ENCODE assay signal across 1 cellular context in genomic region chr12:68344126-68344525, GRCh38.
TF ChIP-seq lines count a peak whose summit lies in the region.

No MANE protein-coding gene starts in this region.

TF ChIP-seq in HepG2, 621 proteins besides CTCF, POLR2A, EP300 and RAD21 (continued from another document and continues in another):
- TF ChIP-seq ASH2L (IDR thresholded peaks at IDR 0.05; ENCODE audit: insufficient read length, low read depth, low read length) (peak; percentile 58), ZNF713 (CRISPR knock-in tag; IDR thresholded peaks at IDR 0.05) (no peak), IKZF1 (IDR thresholded peaks at IDR 0.05) (no peak), CHD2 (IDR thresholded peaks at IDR 0.05; ENCODE audit: low read depth, low read length) (no peak), ZNF782 (CRISPR knock-in tag; IDR thresholded peaks at IDR 0.05; ENCODE audit: borderline replicate concordance) (no peak), SRSF4 (IDR thresholded peaks at IDR 0.05; ENCODE audit: low read depth, low read length, poor library complexity, severe bottlenecking) (no peak), ZNF563 (CRISPR knock-in tag; IDR thresholded peaks at IDR 0.05) (no peak), ZNF672 (CRISPR knock-in tag; IDR thresholded peaks at IDR 0.05) (no peak), ZFP41 (CRISPR knock-in tag; IDR thresholded peaks at IDR 0.05; ENCODE audit: borderline replicate concordance) (no peak), MED1 (CRISPR knock-in tag; IDR thresholded peaks at IDR 0.05) (no peak), ZNF629 (CRISPR knock-in tag; conservative IDR thresholded peaks at IDR 0.05) (no peak), KAT7 (CRISPR knock-in tag; IDR thresholded peaks at IDR 0.05; ENCODE audit: borderline replicate concordance) (no peak), MBNL3 (CRISPR knock-in tag; conservative IDR thresholded peaks at IDR 0.05) (no peak), GATAD2A (CRISPR knock-in tag; IDR thresholded peaks at IDR 0.05) (peak; percentile 73), JUN (CRISPR knock-in tag; IDR thresholded peaks at IDR 0.05) (no peak), RELA (CRISPR knock-in tag; IDR thresholded peaks at IDR 0.05) (no peak), LCORL (IDR thresholded peaks at IDR 0.05) (no peak), LCORL (CRISPR knock-in tag; IDR thresholded peaks at IDR 0.05) (no peak), FLYWCH1 (CRISPR knock-in tag; IDR thresholded peaks at IDR 0.05) (no peak), ZNF124 (CRISPR knock-in tag; IDR thresholded peaks at IDR 0.05) (no peak), CCAR2 (optimal IDR thresholded peaks at IDR 0.05; ENCODE audit: low read depth, low read length) (no peak), EED (CRISPR knock-in tag; IDR thresholded peaks at IDR 0.05) (no peak), WIZ (CRISPR knock-in tag; IDR thresholded peaks at IDR 0.05) (no peak), ZNF615 (CRISPR knock-in tag; IDR thresholded peaks at IDR 0.05; ENCODE audit: borderline replicate concordance) (no peak), HIVEP1 (CRISPR knock-in tag; IDR thresholded peaks at IDR 0.05) (no peak), ZBTB44 (CRISPR knock-in tag; IDR thresholded peaks at IDR 0.05) (no peak), MAF1 (CRISPR knock-in tag; IDR thresholded peaks at IDR 0.05; ENCODE audit: borderline replicate concordance) (no peak), ZBTB7B (CRISPR knock-in tag; IDR thresholded peaks at IDR 0.05) (0 out of 2 replicates have a peak, but pooled peaks have one; percentile 21), ARNT (IDR thresholded peaks at IDR 0.05) (no peak), RNF2 (conservative IDR thresholded peaks at IDR 0.05; ENCODE audit: low read depth) (no peak), PHF8 (CRISPR knock-in tag; IDR thresholded peaks at IDR 0.05) (no peak), SYNCRIP (IDR thresholded peaks at IDR 0.05; ENCODE audit: insufficient read depth, low read depth, low read length) (no peak), ZNF652 (CRISPR knock-in tag; IDR thresholded peaks at IDR 0.05; ENCODE audit: borderline replicate concordance, low read depth) (no peak), TCF12 (IDR thresholded peaks at IDR 0.05) (no peak), TCF12 (CRISPR knock-in tag; IDR thresholded peaks at IDR 0.05) (no peak), KAT8 (CRISPR knock-in tag; IDR thresholded peaks at IDR 0.05) (no peak), ZNF557 (CRISPR knock-in tag; IDR thresholded peaks at IDR 0.05) (no peak), REST (IDR thresholded peaks at IDR 0.05; ENCODE audit: borderline replicate concordance in 1 of 2, low read depth in 1 of 2, low read length in 2 of 2) (no peak)
- TF ChIP-seq, protein P1, sequence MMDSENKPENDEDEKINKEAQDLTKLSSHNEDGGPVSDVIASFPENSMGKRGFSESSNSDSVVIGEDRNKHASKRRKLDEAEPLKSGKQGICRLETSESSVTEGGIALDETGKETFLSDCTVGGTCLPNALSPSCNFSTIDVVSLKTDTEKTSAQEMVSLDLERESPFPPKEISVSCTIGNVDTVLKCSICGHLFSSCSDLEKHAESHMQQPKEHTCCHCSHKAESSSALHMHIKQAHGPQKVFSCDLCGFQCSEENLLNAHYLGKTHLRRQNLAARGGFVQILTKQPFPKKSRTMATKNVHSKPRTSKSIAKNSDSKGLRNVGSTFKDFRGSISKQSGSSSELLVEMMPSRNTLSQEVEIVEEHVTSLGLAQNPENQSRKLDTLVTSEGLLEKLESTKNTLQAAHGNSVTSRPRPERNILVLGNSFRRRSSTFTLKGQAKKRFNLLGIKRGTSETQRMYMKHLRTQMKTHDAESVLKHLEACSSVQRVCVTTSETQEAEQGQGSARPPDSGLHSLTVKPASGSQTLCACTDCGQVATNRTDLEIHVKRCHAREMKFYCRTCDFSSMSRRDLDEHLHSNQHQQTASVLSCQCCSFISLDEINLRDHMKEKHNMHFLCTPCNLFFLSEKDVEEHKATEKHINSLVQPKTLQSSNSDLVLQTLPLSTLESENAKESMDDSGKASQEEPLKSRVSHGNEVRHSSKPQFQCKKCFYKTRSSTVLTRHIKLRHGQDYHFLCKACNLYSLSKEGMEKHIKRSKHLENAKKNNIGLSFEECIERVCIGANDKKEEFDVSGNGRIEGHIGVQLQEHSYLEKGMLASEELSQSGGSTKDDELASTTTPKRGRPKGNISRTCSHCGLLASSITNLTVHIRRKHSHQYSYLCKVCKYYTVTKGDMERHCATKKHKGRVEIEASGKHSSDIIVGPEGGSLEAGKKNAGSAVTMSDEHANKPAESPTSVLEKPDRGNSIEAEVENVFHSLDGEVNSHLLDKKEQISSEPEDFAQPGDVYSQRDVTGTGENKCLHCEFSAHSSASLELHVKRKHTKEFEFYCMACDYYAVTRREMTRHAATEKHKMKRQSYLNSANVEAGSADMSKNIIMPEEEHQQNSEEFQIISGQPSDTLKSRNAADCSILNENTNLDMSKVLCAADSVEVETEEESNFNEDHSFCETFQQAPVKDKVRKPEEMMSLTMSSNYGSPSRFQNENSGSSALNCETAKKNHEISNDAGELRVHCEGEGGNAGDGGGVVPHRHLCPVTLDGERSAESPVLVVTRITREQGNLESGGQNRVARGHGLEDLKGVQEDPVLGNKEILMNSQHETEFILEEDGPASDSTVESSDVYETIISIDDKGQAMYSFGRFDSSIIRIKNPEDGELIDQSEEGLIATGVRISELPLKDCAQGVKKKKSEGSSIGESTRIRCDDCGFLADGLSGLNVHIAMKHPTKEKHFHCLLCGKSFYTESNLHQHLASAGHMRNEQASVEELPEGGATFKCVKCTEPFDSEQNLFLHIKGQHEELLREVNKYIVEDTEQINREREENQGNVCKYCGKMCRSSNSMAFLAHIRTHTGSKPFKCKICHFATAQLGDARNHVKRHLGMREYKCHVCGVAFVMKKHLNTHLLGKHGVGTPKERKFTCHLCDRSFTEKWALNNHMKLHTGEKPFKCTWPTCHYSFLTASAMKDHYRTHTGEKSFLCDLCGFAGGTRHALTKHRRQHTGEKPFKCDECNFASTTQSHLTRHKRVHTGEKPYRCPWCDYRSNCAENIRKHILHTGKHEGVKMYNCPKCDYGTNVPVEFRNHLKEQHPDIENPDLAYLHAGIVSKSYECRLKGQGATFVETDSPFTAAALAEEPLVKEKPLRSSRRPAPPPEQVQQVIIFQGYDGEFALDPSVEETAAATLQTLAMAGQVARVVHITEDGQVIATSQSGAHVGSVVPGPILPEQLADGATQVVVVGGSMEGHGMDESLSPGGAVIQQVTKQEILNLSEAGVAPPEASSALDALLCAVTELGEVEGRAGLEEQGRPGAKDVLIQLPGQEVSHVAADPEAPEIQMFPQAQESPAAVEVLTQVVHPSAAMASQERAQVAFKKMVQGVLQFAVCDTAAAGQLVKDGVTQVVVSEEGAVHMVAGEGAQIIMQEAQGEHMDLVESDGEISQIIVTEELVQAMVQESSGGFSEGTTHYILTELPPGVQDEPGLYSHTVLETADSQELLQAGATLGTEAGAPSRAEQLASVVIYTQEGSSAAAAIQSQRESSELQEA (CRISPR knock-in tag; IDR thresholded peaks at IDR 0.05; ENCODE audit: not compliant biosample characterization): no peak
- TF ChIP-seq, protein P2, sequence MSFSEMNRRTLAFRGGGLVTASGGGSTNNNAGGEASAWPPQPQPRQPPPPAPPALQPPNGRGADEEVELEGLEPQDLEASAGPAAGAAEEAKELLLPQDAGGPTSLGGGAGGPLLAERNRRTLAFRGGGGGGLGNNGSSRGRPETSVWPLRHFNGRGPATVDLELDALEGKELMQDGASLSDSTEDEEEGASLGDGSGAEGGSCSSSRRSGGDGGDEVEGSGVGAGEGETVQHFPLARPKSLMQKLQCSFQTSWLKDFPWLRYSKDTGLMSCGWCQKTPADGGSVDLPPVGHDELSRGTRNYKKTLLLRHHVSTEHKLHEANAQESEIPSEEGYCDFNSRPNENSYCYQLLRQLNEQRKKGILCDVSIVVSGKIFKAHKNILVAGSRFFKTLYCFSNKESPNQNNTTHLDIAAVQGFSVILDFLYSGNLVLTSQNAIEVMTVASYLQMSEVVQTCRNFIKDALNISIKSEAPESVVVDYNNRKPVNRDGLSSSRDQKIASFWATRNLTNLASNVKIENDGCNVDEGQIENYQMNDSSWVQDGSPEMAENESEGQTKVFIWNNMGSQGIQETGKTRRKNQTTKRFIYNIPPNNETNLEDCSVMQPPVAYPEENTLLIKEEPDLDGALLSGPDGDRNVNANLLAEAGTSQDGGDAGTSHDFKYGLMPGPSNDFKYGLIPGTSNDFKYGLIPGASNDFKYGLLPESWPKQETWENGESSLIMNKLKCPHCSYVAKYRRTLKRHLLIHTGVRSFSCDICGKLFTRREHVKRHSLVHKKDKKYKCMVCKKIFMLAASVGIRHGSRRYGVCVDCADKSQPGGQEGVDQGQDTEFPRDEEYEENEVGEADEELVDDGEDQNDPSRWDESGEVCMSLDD (CRISPR knock-in tag; IDR thresholded peaks at IDR 0.05; ENCODE audit: borderline replicate concordance): no peak
- TF ChIP-seq, protein P3, sequence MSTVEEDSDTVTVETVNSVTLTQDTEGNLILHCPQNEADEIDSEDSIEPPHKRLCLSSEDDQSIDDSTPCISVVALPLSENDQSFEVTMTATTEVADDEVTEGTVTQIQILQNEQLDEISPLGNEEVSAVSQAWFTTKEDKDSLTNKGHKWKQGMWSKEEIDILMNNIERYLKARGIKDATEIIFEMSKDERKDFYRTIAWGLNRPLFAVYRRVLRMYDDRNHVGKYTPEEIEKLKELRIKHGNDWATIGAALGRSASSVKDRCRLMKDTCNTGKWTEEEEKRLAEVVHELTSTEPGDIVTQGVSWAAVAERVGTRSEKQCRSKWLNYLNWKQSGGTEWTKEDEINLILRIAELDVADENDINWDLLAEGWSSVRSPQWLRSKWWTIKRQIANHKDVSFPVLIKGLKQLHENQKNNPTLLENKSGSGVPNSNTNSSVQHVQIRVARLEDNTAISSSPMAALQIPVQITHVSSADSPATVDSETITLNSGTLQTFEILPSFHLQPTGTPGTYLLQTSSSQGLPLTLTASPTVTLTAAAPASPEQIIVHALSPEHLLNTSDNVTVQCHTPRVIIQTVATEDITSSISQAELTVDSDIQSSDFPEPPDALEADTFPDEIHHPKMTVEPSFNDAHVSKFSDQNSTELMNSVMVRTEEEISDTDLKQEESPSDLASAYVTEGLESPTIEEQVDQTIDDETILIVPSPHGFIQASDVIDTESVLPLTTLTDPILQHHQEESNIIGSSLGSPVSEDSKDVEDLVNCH (CRISPR knock-in tag; IDR thresholded peaks at IDR 0.05): no peak
- TF ChIP-seq, protein P4, sequence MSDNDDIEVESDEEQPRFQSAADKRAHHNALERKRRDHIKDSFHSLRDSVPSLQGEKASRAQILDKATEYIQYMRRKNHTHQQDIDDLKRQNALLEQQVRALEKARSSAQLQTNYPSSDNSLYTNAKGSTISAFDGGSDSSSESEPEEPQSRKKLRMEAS (IDR thresholded peaks at IDR 0.05): no peak
- TF ChIP-seq, protein P5, sequence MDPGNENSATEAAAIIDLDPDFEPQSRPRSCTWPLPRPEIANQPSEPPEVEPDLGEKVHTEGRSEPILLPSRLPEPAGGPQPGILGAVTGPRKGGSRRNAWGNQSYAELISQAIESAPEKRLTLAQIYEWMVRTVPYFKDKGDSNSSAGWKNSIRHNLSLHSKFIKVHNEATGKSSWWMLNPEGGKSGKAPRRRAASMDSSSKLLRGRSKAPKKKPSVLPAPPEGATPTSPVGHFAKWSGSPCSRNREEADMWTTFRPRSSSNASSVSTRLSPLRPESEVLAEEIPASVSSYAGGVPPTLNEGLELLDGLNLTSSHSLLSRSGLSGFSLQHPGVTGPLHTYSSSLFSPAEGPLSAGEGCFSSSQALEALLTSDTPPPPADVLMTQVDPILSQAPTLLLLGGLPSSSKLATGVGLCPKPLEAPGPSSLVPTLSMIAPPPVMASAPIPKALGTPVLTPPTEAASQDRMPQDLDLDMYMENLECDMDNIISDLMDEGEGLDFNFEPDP (CRISPR knock-in tag; conservative IDR thresholded peaks at IDR 0.05): no peak
- TF ChIP-seq, protein P6, sequence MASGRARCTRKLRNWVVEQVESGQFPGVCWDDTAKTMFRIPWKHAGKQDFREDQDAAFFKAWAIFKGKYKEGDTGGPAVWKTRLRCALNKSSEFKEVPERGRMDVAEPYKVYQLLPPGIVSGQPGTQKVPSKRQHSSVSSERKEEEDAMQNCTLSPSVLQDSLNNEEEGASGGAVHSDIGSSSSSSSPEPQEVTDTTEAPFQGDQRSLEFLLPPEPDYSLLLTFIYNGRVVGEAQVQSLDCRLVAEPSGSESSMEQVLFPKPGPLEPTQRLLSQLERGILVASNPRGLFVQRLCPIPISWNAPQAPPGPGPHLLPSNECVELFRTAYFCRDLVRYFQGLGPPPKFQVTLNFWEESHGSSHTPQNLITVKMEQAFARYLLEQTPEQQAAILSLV (CRISPR knock-in tag; IDR thresholded peaks at IDR 0.05; ENCODE audit: borderline replicate concordance): no peak
